10 cellular contexts compared by ENCODE assay signal in the genomic region with DNA sequence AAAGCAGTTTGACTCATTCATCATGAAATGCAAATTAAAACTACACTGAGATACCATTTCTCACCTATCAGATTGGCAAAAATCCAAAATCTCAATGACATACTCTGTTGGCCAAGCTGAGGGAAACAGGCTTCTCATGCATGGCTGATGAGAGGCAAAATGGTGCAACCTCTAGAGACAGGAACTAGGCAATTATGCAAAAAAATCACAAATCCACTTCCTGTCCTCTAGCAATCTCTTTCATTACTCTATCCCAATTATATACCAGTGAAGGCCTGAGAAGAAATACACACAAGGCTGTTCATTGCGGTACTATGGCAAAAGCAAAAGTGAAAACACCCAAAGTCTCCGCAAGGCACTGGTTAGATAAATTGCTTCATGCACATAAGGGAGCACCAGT. TPM values are rescaled to one million over a fixed set of nuclear protein-coding genes. Genes with fewer than 3 reads are reported as not detected.
DNase-seq lines count a peak whose midpoint lies in the region; ATAC-seq and TF ChIP-seq lines count a peak whose summit lies in the region.
"Had no signal": no experiment of that assay in that cellular context is flagged by ENCODE, and none has a peak within 500 bp of the region (broad histone marks: within the 10 kb centered on the region; RNA-seq: fewer than 3 reads in every experiment).

No MANE protein-coding gene starts in this region.

- H3K27me3 ChIP-seq in vagina = no peaks in the 10 kb centered on the region

- peak; percentile 3 for DNase-seq in A172 (ENCODE audit: low spot score)
- peak; percentile 34 to 75 for DNase-seq in NCI-H2081 (lab: John Stamatoyannopoulos, UW)
- no peak for DNase-seq in activated CD4-positive, CD25-positive, alpha-beta regulatory T cell (lab: John Stamatoyannopoulos, UW)
- DNase-seq in amniotic stem cell (lab: John Stamatoyannopoulos, UW) = no peak
- DNase-seq in vagina (ENCODE audit: extremely low spot score in 2 of 2) = no peak
- DNase-seq in globus pallidus (ENCODE audit: low spot score) = no peak
- DNase-seq: CD8-positive, alpha-beta T cell; NCI-H82 had no signal

- no peak for TF ChIP-seq POLR2A in vagina (IDR thresholded peaks at IDR 0.05)

- no peaks in the 10 kb centered on the region for H3K36me3 ChIP-seq in vagina

- no peak for TF ChIP-seq CTCF in vagina (IDR thresholded peaks at IDR 0.05)

- ATAC-seq in GM19023 (IDR thresholded peaks at IDR 0.05; ENCODE audit: unreplicated experiment) (peak; percentile 88), HG02943 (IDR thresholded peaks at IDR 0.05; ENCODE audit: low read depth, unreplicated experiment) (peak; percentile 85)
- ATAC-seq: CD8-positive, alpha-beta T cell had no signal

- intact Hi-C loops in vagina (cut with DNase I) = no loop called here

- no peaks in the 10 kb centered on the region for H3K4me1 ChIP-seq in vagina

- no peak overlapping the region for H3K4me3 ChIP-seq in vagina

- H3K27ac ChIP-seq in vagina = no peak overlapping the region

- no peaks in the 10 kb centered on the region for H3K9me3 ChIP-seq in vagina

RNA-seq across cellular contexts. Expression of a gene that starts 25.9 kb away (rescaled TPM):
- 2.2 and 4.4 TPM in 2 replicates for total RNA-seq in A172 (2014; rRNA removed; shearing (Covaris generic))
- 7.4 TPM for total RNA-seq in vagina

Comparison
In these comparisons a context has a peak if more than half of its experiments do, and no peak if none do; other contexts are left out.
1. DNase-seq: peak in A172 (single experiment) and NCI-H2081 (2 of 2); none in activated CD4-positive, CD25-positive, alpha-beta regulatory T cell (0 of 4), amniotic stem cell (single experiment), vagina (0 of 2) and globus pallidus (single experiment).